7 cellular contexts compared by ENCODE assay signal in the genomic region with DNA sequence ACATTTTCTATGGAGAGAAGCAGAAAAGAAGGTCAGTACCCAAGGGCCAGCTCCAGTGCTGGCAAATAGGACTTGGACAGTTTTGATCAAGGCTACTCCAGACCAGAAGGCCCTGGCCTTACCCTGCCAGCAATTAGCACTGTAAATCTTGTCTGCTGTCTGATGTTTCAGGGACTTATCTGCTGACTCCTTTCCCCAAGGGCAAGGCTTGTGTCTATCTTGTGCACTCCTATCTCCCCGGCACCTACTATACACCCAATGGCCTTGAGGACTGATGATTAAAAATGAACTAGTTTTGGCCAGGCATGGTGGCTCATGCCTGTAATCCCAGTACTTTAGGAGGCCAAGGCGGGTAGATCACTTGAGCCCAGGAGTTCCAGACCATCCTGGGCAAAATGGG.
"Had no signal": no experiment of that assay in that cellular context is flagged by ENCODE, and none has a peak within 500 bp of the region (broad histone marks: within the 10 kb centered on the region; RNA-seq: fewer than 3 reads in every experiment).

No MANE protein-coding gene starts in this region.

- H3K4me1 Mint-ChIP-seq: GM23338, H9 had no signal

- FAIRE-seq: H1, H54, HepG2 had no signal

- H3K9me3 Mint-ChIP-seq: GM23338, H9 had no signal

- H2AFZ ChIP-seq: GM23338 had no signal

- DNase-seq: H9, HCEC 1CT, KBM-7 had no signal

- H3K4me2 ChIP-seq: GM23338 had no signal

- H3K27ac Mint-ChIP-seq: GM23338, H9 had no signal

- H3K4me3 ChIP-seq: GM23338 had no signal

- ATAC-seq: GM23338, HepG2 had no signal

- H3K4me3 Mint-ChIP-seq: GM23338, H9 had no signal
